Comparison of ENCODE assay signal across 29 cellular contexts in genomic region chr6:115016593-115016992, GRCh38.
"Had no signal": no experiment of that assay in that cellular context is flagged by ENCODE, and none has a peak within 500 bp of the region (broad histone marks: within the 10 kb centered on the region; RNA-seq: fewer than 3 reads in every experiment).

No MANE protein-coding gene starts in this region.

- ATAC-seq: activated CD4-positive, alpha-beta T cell treated with anti-CD3 and anti-CD28 coated beads for 36 hours; activated naive CD4-positive, alpha-beta T cell treated with anti-CD3 and anti-CD28 coated beads, Interleukin-2, amount 50 U/mL, for 72 hours; activated T-cell treated with anti-CD3 and anti-CD28 coated beads, Interleukin-2, amount 50 U/mL, for 72 hours; foreskin keratinocyte; gastrocnemius medialis; heart right ventricle had no signal

- H3K9me3 Mint-ChIP-seq: activated naive CD4-positive, alpha-beta T cell treated with anti-CD3 and anti-CD28 coated beads, Interleukin-2, amount 10 ng/mL, durations not matched to agents 7 days and 5 days had no signal

- H3K27me3 ChIP-seq: ascending aorta, breast epithelium, cardiac muscle cell, dorsolateral prefrontal cortex, esophagus muscularis mucosa, foreskin keratinocyte, gastrocnemius medialis, heart right ventricle had no signal

- H3K4me3 ChIP-seq: ascending aorta, breast epithelium, cardiac muscle cell, coronary artery, dorsolateral prefrontal cortex, esophagus muscularis mucosa, gastrocnemius medialis, heart right ventricle had no signal

- H3K27ac ChIP-seq: ascending aorta, breast epithelium, cardiac muscle cell, coronary artery, dorsolateral prefrontal cortex, esophagus muscularis mucosa, foreskin keratinocyte, gastrocnemius medialis, heart right ventricle had no signal

- H3K36me3 ChIP-seq: ascending aorta, breast epithelium, cardiac muscle cell, esophagus muscularis mucosa, gastrocnemius medialis, heart right ventricle had no signal

- H3K4me1 ChIP-seq: ascending aorta, breast epithelium, esophagus muscularis mucosa, foreskin keratinocyte, gastrocnemius medialis, heart right ventricle had no signal

- H3K27me3 Mint-ChIP-seq: activated CD4-positive, alpha-beta memory T cell treated with anti-CD3 and anti-CD28 coated beads, Interleukin-2, amount 10 ng/mL, durations not matched to agents 7 days and 5 days; activated CD4-positive, alpha-beta T cell treated with anti-CD3 and anti-CD28 coated beads for 36 hours; activated CD4-positive, alpha-beta T cell treated with anti-CD3 and anti-CD28 coated beads, Interleukin-2, amount 10 ng/mL, durations not matched to agents 24 days and 14 days; activated naive CD4-positive, alpha-beta T cell treated with anti-CD3 and anti-CD28 coated beads, Interleukin-2, amount 10 ng/mL, durations not matched to agents 7 days and 5 days; activated naive CD8-positive, alpha-beta T cell treated with anti-CD3 and anti-CD28 coated beads, Interleukin-2, amount 10 ng/mL, durations not matched to agents 7 days and 5 days; activated T-cell treated with anti-CD3 and anti-CD28 coated beads, Interleukin-2, amount 50 U/mL, for 24 hours; brain; dendritic cell treated with granulocyte-macrophage colony-stimulating factor and Interleukin-4, amounts not matched to agents 40 ng/mL and 50 ng/mL, for 4 days had no signal

- H3K9me3 ChIP-seq: ascending aorta, breast epithelium, esophagus muscularis mucosa, gastrocnemius medialis had no signal

- H3K36me3 Mint-ChIP-seq: activated naive CD4-positive, alpha-beta T cell treated with anti-CD3 and anti-CD28 coated beads, Interleukin-2, amount 10 ng/mL, durations not matched to agents 7 days and 5 days; activated naive CD8-positive, alpha-beta T cell treated with anti-CD3 and anti-CD28 coated beads, Interleukin-2, amount 10 ng/mL, durations not matched to agents 7 days and 5 days; brain had no signal

- H3K27ac Mint-ChIP-seq: activated CD4-positive, alpha-beta memory T cell treated with anti-CD3 and anti-CD28 coated beads, Interleukin-2, amount 10 ng/mL, durations not matched to agents 7 days and 5 days; activated CD4-positive, alpha-beta T cell treated with anti-CD3 and anti-CD28 coated beads for 36 hours; activated CD4-positive, alpha-beta T cell treated with anti-CD3 and anti-CD28 coated beads, Interleukin-2, amount 10 ng/mL, durations not matched to agents 24 days and 14 days; activated naive CD4-positive, alpha-beta T cell treated with anti-CD3 and anti-CD28 coated beads, Interleukin-2, amount 10 ng/mL, durations not matched to agents 7 days and 5 days; activated naive CD4-positive, alpha-beta T cell treated with anti-CD3 and anti-CD28 coated beads, Interleukin-2, amount 50 U/mL, for 72 hours; activated naive CD8-positive, alpha-beta T cell treated with anti-CD3 and anti-CD28 coated beads, Interleukin-2, amount 10 ng/mL, durations not matched to agents 7 days and 5 days; activated T-cell treated with anti-CD3 and anti-CD28 coated beads, Interleukin-2, amount 50 U/mL, for 24 hours; activated T-cell treated with anti-CD3 and anti-CD28 coated beads, Interleukin-2, amount 50 U/mL, for 72 hours; brain; dendritic cell treated with granulocyte-macrophage colony-stimulating factor and Interleukin-4, amounts not matched to agents 40 ng/mL and 50 ng/mL, for 4 days had no signal

- DNase-seq: activated CD4-positive, alpha-beta memory T cell treated with anti-CD3 and anti-CD28 coated beads, Interleukin-2, amount 10 ng/mL, durations not matched to agents 7 days and 5 days; activated CD4-positive, alpha-beta T cell treated with anti-CD3 and anti-CD28 coated beads for 36 hours; activated CD4-positive, alpha-beta T cell treated with anti-CD3 and anti-CD28 coated beads, Interleukin-2, amount 10 ng/mL, durations not matched to agents 24 days and 14 days; activated CD4-positive, CD25-positive, alpha-beta regulatory T cell; activated CD4-positive, CD25-positive, alpha-beta regulatory T cell treated with anti-CD3 and anti-CD28 coated beads, Interleukin-2, amount 50 U/mL, for 72 hours; activated CD8-positive, alpha-beta memory T cell treated with anti-CD3 and anti-CD28 coated beads, Interleukin-2, amount 50 U/mL, for 48 hours; activated gamma-delta T cell; activated naive CD4-positive, alpha-beta T cell; activated naive CD4-positive, alpha-beta T cell treated with anti-CD3 and anti-CD28 coated beads, Interleukin-2, amount 10 ng/mL, durations not matched to agents 7 days and 5 days; activated naive CD8-positive, alpha-beta T cell treated with anti-CD3 and anti-CD28 coated beads, Interleukin-2, amount 10 ng/mL, durations not matched to agents 7 days and 5 days; activated T-cell treated with anti-CD3 and anti-CD28 coated beads for 4 hours; activated T-cell treated with anti-CD3 and anti-CD28 coated beads, Interleukin-2, amount 50 U/mL, for 24 hours; activated T-cell treated with anti-CD3 and anti-CD28 coated beads, Interleukin-2, amount 50 U/mL, for 72 hours; central memory CD4-positive, alpha-beta T cell; dorsolateral prefrontal cortex; effector memory CD4-positive, alpha-beta T cell; erythroblast; foreskin keratinocyte; gastrocnemius medialis; heart right ventricle; T-helper 2 cell had no signal

- H3K4me3 Mint-ChIP-seq: activated CD4-positive, alpha-beta memory T cell treated with anti-CD3 and anti-CD28 coated beads, Interleukin-2, amount 10 ng/mL, durations not matched to agents 7 days and 5 days; activated CD4-positive, alpha-beta T cell treated with anti-CD3 and anti-CD28 coated beads for 36 hours; activated CD4-positive, alpha-beta T cell treated with anti-CD3 and anti-CD28 coated beads, Interleukin-2, amount 10 ng/mL, durations not matched to agents 24 days and 14 days; activated naive CD4-positive, alpha-beta T cell treated with anti-CD3 and anti-CD28 coated beads, Interleukin-2, amount 10 ng/mL, durations not matched to agents 7 days and 5 days; activated naive CD8-positive, alpha-beta T cell treated with anti-CD3 and anti-CD28 coated beads, Interleukin-2, amount 10 ng/mL, durations not matched to agents 7 days and 5 days; activated T-cell treated with anti-CD3 and anti-CD28 coated beads, Interleukin-2, amount 50 U/mL, for 24 hours; activated T-cell treated with anti-CD3 and anti-CD28 coated beads, Interleukin-2, amount 50 U/mL, for 72 hours; brain; dendritic cell treated with granulocyte-macrophage colony-stimulating factor and Interleukin-4, amounts not matched to agents 40 ng/mL and 50 ng/mL, for 4 days had no signal

- H3K4me1 Mint-ChIP-seq: activated CD4-positive, alpha-beta memory T cell treated with anti-CD3 and anti-CD28 coated beads, Interleukin-2, amount 10 ng/mL, durations not matched to agents 7 days and 5 days; activated CD4-positive, alpha-beta T cell treated with anti-CD3 and anti-CD28 coated beads for 36 hours; activated CD4-positive, alpha-beta T cell treated with anti-CD3 and anti-CD28 coated beads, Interleukin-2, amount 10 ng/mL, durations not matched to agents 24 days and 14 days; activated naive CD4-positive, alpha-beta T cell treated with anti-CD3 and anti-CD28 coated beads, Interleukin-2, amount 10 ng/mL, durations not matched to agents 7 days and 5 days; activated naive CD8-positive, alpha-beta T cell treated with anti-CD3 and anti-CD28 coated beads, Interleukin-2, amount 10 ng/mL, durations not matched to agents 7 days and 5 days; brain had no signal
